ENCODE assay signal across 14 cellular contexts in genomic region chr5:158725223-158725825, GRCh38.
A peak's percentile ranks its signal among the peaks of the same experiment; 100 is the strongest.
DNase-seq lines count a peak whose midpoint lies in the region; ATAC-seq and TF ChIP-seq lines count a peak whose summit lies in the region.
"Had no signal": no experiment of that assay in that cellular context is flagged by ENCODE, and none has a peak within 500 bp of the region (broad histone marks: within the 10 kb centered on the region; RNA-seq: fewer than 3 reads in every experiment).

No MANE protein-coding gene starts in this region.

- no peaks in the 10 kb centered on the region for H4K20me1 ChIP-seq in PC-3 (ENCODE audit: low read length)

- no peak overlapping the region for H3K4me2 ChIP-seq in PC-3 (ENCODE audit: low read length)
- H3K4me2 ChIP-seq: hepatocyte had no signal

- DNase-seq in Ammon's horn (ENCODE audit: low spot score) (peak; percentile 32), KBM-7 (peak; percentile 23), PC-3 (peak; percentile 23), left kidney (ENCODE audit: low read depth, low spot score) (peak; percentile 12), posterior vena cava (ENCODE audit: low spot score) (no peak), cardiac septum (ENCODE audit: low spot score) (no peak), OCI-M1 (lab: John Stamatoyannopoulos, UW) (no peak)
- DNase-seq in activated CD4-positive, alpha-beta T cell treated with anti-CD3 and anti-CD28 coated beads for 48 hours: no peak
- DNase-seq: aorta; Right ventricle myocardium superior; stimulated activated naive CD4-positive, alpha-beta T cell treated with Interleukin-2 at 50 U/mL for 16 hours had no signal

- H3K9ac ChIP-seq in PC-3 (ENCODE audit: low read length): no peak overlapping the region

- in situ Hi-C loops in KBM-7 (cut with MboI; ENCODE audit: low pct_unique_long_range_greater_than_20kb, low sequenced_read_pairs): no loop called here

- H3K79me2 ChIP-seq in PC-3 (ENCODE audit: low read length): no peaks in the 10 kb centered on the region
- H3K79me2 ChIP-seq: hepatocyte had no signal

- no peaks in the 10 kb centered on the region for H3K9me2 ChIP-seq in PC-3 (replicated peaks; ENCODE audit: low read length)

- H3F3A ChIP-seq in PC-3 (ENCODE audit: low read length, unreplicated experiment): no peaks in the 10 kb centered on the region

- H3K9me3 ChIP-seq in PC-3 (ENCODE audit: low read length): no peaks in the 10 kb centered on the region
- H3K9me3 ChIP-seq: HAP-1 had no signal

- no peak overlapping the region for H2AFZ ChIP-seq in PC-3 (ENCODE audit: low read length)
- H2AFZ ChIP-seq: hepatocyte had no signal

- CTCF ChIA-PET in PC-3 (lab: Charles Lee): no interaction called here

- no peaks in the 10 kb centered on the region for H3K27me3 ChIP-seq in PC-3 (ENCODE audit: low read length)
- H3K27me3 ChIP-seq: hepatocyte had no signal

- ATAC-seq in PC-3: no peak

- H3K27ac ChIP-seq in PC-3 (ENCODE audit: low read length): no peak overlapping the region

- H3K36me3 ChIP-seq in PC-3 (ENCODE audit: low read depth, low read length): no peaks in the 10 kb centered on the region
- H3K36me3 ChIP-seq: HAP-1 had no signal

- POLR2A ChIA-PET in PC-3 (lab: Charles Lee; ENCODE audit: unreplicated experiment): no interaction called here

- intact Hi-C loops in PC-3 (cut with micrococcal nuclease): no loop called here
- intact Hi-C loops in posterior vena cava (cut with DNase I): no loop called here
- intact Hi-C loops in cardiac septum (cut with DNase I): no loop called here

- TF ChIP-seq CTCF in PC-3 (conservative IDR thresholded peaks at IDR 0.05; ENCODE audit: low read depth, low read length): peak; percentile 26; the same call in 1 of the 2 replicates

- BruUV-seq in PC-3 (replicated peaks; lab: Mats Ljungman, UMichigan): no TSS peak

- H3K4me1 ChIP-seq in PC-3 (ENCODE audit: insufficient read depth, low read length): no peaks in the 10 kb centered on the region

- no peak overlapping the region for H3K4me3 ChIP-seq in PC-3 (ENCODE audit: low read length)
- H3K4me3 ChIP-seq: HAP-1, hepatocyte, lung had no signal

Comparison
In these comparisons a context has a peak if more than half of its experiments do, and no peak if none do; other contexts are left out.
1. DNase-seq: peak in Ammon's horn (single experiment), KBM-7 (single experiment), PC-3 (single experiment) and left kidney (single experiment); none in activated CD4-positive, alpha-beta T cell treated with anti-CD3 and anti-CD28 coated beads for 48 hours (single experiment), posterior vena cava (single experiment), cardiac septum (single experiment) and OCI-M1 (single experiment).